15 cellular contexts compared by ENCODE assay signal in genomic region chr1:109181085-109181806, GRCh38. TPM values are rescaled to one million over a fixed set of nuclear protein-coding genes. Genes with fewer than 3 reads are reported as not detected.
DNase-seq lines count a peak whose midpoint lies in the region; ATAC-seq and TF ChIP-seq lines count a peak whose summit lies in the region.
"Had no signal": no experiment of that assay in that cellular context is flagged by ENCODE, and none has a peak within 500 bp of the region (broad histone marks: within the 10 kb centered on the region; RNA-seq: fewer than 3 reads in every experiment).

No MANE protein-coding gene starts in this region.

- in situ Hi-C loops in transverse colon (cut with MboI; ENCODE audit: low pct_ligation_motif_present in 1 of 4, low pct_unique_long_range_greater_than_20kb in 1 of 4, low sequenced_read_pairs in 3 of 4), result no loop called here

- TF ChIP-seq EP300 in transverse colon (IDR thresholded peaks at IDR 0.05; ENCODE audit: low read depth), result no peak

- H3K4me3 ChIP-seq in body of pancreas (no peak overlapping the region), transverse colon (no peak overlapping the region)

- TF ChIP-seq CTCF in body of pancreas (IDR thresholded peaks at IDR 0.05) (peak in 2 of 7 experiments; percentile 0 to 1), transverse colon (IDR thresholded peaks at IDR 0.05) (no peak)
- TF ChIP-seq CTCF in CD4-positive, alpha-beta T cell (IDR thresholded peaks at IDR 0.05), result no peak

- H3K36me3 ChIP-seq in body of pancreas (replicated peaks in 1 of 2; ENCODE audit: insufficient read depth in 1 of 2, low read depth in 2 of 2) (no peaks in the 10 kb centered on the region), transverse colon (no peaks in the 10 kb centered on the region)

- no peak overlapping the region for H3K27ac Mint-ChIP-seq in CD4-positive, alpha-beta T cell
- H3K27ac Mint-ChIP-seq: activated CD4-positive, alpha-beta T cell treated with anti-CD3 and anti-CD28 coated beads, Interleukin-2, amount 10 ng/mL, durations not matched to agents 24 days and 14 days had no signal

- H3K9me3 Mint-ChIP-seq in CD4-positive, alpha-beta T cell, result no peaks in the 10 kb centered on the region
- H3K9me3 Mint-ChIP-seq: activated CD4-positive, alpha-beta T cell treated with anti-CD3 and anti-CD28 coated beads, Interleukin-2, amount 10 ng/mL, durations not matched to agents 24 days and 14 days; central memory CD8-positive, alpha-beta T cell had no signal

- CTCF ChIA-PET in CD4-positive, alpha-beta T cell (lab: Charles Lee), result no interaction called here

- intact Hi-C loops in body of pancreas (cut with DNase I), result no loop called here
- intact Hi-C loops in transverse colon (cut with DNase I; ENCODE audit: low total_unique reads), result no loop called here
- intact Hi-C loops in CD4-positive, alpha-beta T cell (cut with DNase I, micrococcal nuclease), result no loop called here

- no peak overlapping the region for H3K4me3 Mint-ChIP-seq in CD4-positive, alpha-beta T cell
- H3K4me3 Mint-ChIP-seq: activated CD4-positive, alpha-beta T cell treated with anti-CD3 and anti-CD28 coated beads, Interleukin-2, amount 10 ng/mL, durations not matched to agents 24 days and 14 days; central memory CD8-positive, alpha-beta T cell had no signal

- H3K4me1 ChIP-seq in body of pancreas, result peaks cover 81% of the 10 kb centered on the region
- peaks cover 0 to 30% (median 20%) of the 10 kb centered on the region in 4 donors for H3K4me1 ChIP-seq in transverse colon
- H3K4me1 ChIP-seq: parathyroid adenoma had no signal

- ATAC-seq in body of pancreas, result peak; percentile 93
- no peak for ATAC-seq in CD4-positive, alpha-beta T cell (ENCODE audit: poor library complexity)

- H3K4me1 Mint-ChIP-seq in CD4-positive, alpha-beta T cell (ENCODE audit: low read depth), result no peaks in the 10 kb centered on the region
- H3K4me1 Mint-ChIP-seq: activated CD4-positive, alpha-beta T cell treated with anti-CD3 and anti-CD28 coated beads, Interleukin-2, amount 10 ng/mL, durations not matched to agents 24 days and 14 days; central memory CD8-positive, alpha-beta T cell had no signal

- H3K9me3 ChIP-seq in body of pancreas (no peaks in the 10 kb centered on the region), transverse colon (no peaks in the 10 kb centered on the region)
- no peaks in the 10 kb centered on the region for H3K9me3 ChIP-seq in CD4-positive, alpha-beta T cell (ENCODE audit: control insufficient read depth, low read length)

- no peaks in the 10 kb centered on the region for H3K27me3 Mint-ChIP-seq in CD4-positive, alpha-beta T cell
- H3K27me3 Mint-ChIP-seq: central memory CD8-positive, alpha-beta T cell had no signal

- H3K36me3 Mint-ChIP-seq in CD4-positive, alpha-beta T cell (ENCODE audit: low read depth), result peaks cover 3% of the 10 kb centered on the region

- POLR2A ChIA-PET in CD4-positive, alpha-beta T cell (lab: Charles Lee), result no interaction called here

- DNase-seq in DMS 273 (lab: John Stamatoyannopoulos, UW; ENCODE audit: unreplicated experiment) (peak; percentile 43), DMS 273 treated with DMSO at 0.1 percent for 48 hours (lab: John Stamatoyannopoulos, UW) (no peak), body of pancreas (peak; percentile 26 to 76 (median 44)), left kidney (ENCODE audit: low read depth, low spot score) (peak; percentile 66), transverse colon (no peak), hepatic stellate cell (ENCODE audit: low spot score) (no peak), occipital lobe (lab: John Stamatoyannopoulos, UW) (no peak)
- no peak for DNase-seq in CD4-positive, alpha-beta T cell
- DNase-seq: activated CD4-positive, alpha-beta T cell treated with anti-CD3 and anti-CD28 coated beads, Interleukin-2, amount 10 ng/mL, durations not matched to agents 24 days and 14 days; activated effector memory CD4-positive, alpha-beta T cell treated with Interleukin-2 at 50 U/mL for 16 hours; EL; NCI-H1436 treated with DMSO at 0.1 percent for 48 hours; substantia nigra had no signal

- H3K27me3 ChIP-seq in body of pancreas, result no peaks in the 10 kb centered on the region
- no peaks in the 10 kb centered on the region for H3K27me3 ChIP-seq in transverse colon
- no peaks in the 10 kb centered on the region for H3K27me3 ChIP-seq in CD4-positive, alpha-beta T cell (ENCODE audit: control insufficient read depth, insufficient read depth, low read length)

- H3K27ac ChIP-seq in body of pancreas (peak overlapping the region; percentile 77 to 86 (median 82)), transverse colon (peak overlapping the region; percentile 62 to 84 (median 67))
- no peak overlapping the region for H3K27ac ChIP-seq in CD4-positive, alpha-beta T cell (ENCODE audit: low read depth, low read length)
- H3K27ac ChIP-seq: parathyroid adenoma had no signal

- TF ChIP-seq POLR2A in body of pancreas (IDR thresholded peaks at IDR 0.05) (peak in 1 of 3 donors; percentile 20), transverse colon (IDR thresholded peaks at IDR 0.05) (no peak)

- 9 to 12% methylated on average over 4 of the region's 4 CpGs for WGBS in body of pancreas, 2 donors
- 19 to 31% methylated on average over 2 to 4 of the region's 4 CpGs for WGBS in transverse colon (ENCODE audit: low coverage in 1 of 2), 2 donors

RNA-seq across cellular contexts. Expression of gene SARS1, which starts 32.5 kb away (rescaled TPM):
- 100 to 1,000 TPM in 1 of 2 donors, 10 to 100 TPM in 1; 65.3 to 123 TPM for total RNA-seq in body of pancreas
- total RNA-seq in transverse colon, result 100 to 1,000 TPM in 3 of 4 donors, 10 to 100 TPM in 1; 79.4 to 150 (median 125) TPM
- 100 to 1,000 TPM; 122 to 131 TPM for total RNA-seq in CD4-positive, alpha-beta T cell
- total RNA-seq in occipital lobe, result 153 TPM

Comparison
In these comparisons a context has a peak if more than half of its experiments do, and no peak if none do; other contexts are left out.
1. DNase-seq: peak in DMS 273 (single experiment), body of pancreas (4 of 4) and left kidney (single experiment); none in DMS 273 treated with DMSO at 0.1 percent for 48 hours (single experiment), transverse colon (single experiment), CD4-positive, alpha-beta T cell (0 of 10), hepatic stellate cell (single experiment) and occipital lobe (single experiment).